ENCODE assay signal across 1 cellular context in the genomic region with DNA sequence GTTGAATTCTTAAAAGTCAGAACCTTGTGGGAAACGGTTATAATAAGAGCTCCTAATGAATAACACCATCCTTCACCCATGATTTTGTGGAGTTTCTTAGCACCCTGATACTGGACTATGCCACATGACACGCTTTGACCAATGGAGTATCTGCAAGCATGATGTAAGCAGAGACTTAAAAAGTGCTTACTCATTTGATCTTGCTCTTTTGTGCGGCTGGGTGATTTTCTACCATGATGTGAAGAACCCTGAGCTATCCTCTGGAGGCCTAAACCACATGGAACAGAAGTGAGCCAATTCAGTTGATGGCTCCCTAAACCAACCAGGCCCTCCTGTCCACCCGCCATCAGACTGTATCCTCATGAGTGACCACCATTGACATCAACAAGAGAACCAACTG.
TF ChIP-seq lines count a peak whose summit lies in the region.

No MANE protein-coding gene starts in this region.

TF ChIP-seq in K562, 482 proteins besides CTCF, POLR2A, EP300 and RAD21 (continued from another document):
- TF ChIP-seq ZNF316 (IDR thresholded peaks at IDR 0.05) (peak; percentile 97), RAD51 (IDR thresholded peaks at IDR 0.05; ENCODE audit: borderline replicate concordance, low read depth) (peak; percentile 83), MECOM (CRISPR knock-in tag; IDR thresholded peaks at IDR 0.05) (no peak), SRSF3 (IDR thresholded peaks at IDR 0.05; ENCODE audit: insufficient read depth, low read length) (no peak), NFE2L1 (tag; IDR thresholded peaks at IDR 0.05; ENCODE audit: borderline replicate concordance, low read depth) (peak; percentile 55; the same call in 1 of the 2 replicates), ZNF436 (CRISPR knock-in tag; IDR thresholded peaks at IDR 0.05) (no peak), MAFF (IDR thresholded peaks at IDR 0.05; ENCODE audit: low read length) (peak; percentile 60; the same call in 1 of the 2 replicates), ETV1 (tag; conservative IDR thresholded peaks at IDR 0.05; ENCODE audit: low read depth) (no peak), TAF7 (tag; IDR thresholded peaks at IDR 0.05) (peak; percentile 92), KDM4B (IDR thresholded peaks at IDR 0.05; ENCODE audit: borderline replicate concordance in 2 of 2, low read depth in 1 of 2) (no peak), GTF2B (IDR thresholded peaks at IDR 0.05; ENCODE audit: extremely low read depth, insufficient read length) (no peak), RFX5 (IDR thresholded peaks at IDR 0.05; ENCODE audit: low read depth, low read length) (no peak), ELF1 (tag; IDR thresholded peaks at IDR 0.05) (0 out of 2 replicates have a peak, but pooled peaks have one; percentile 23), TAF9B (IDR thresholded peaks at IDR 0.05; ENCODE audit: partially characterized antibody) (peak; percentile 54), MEIS2 (IDR thresholded peaks at IDR 0.05; ENCODE audit: partially characterized antibody) (no peak), MXD1 (CRISPR knock-in tag; IDR thresholded peaks at IDR 0.05; ENCODE audit: borderline replicate concordance, poor library complexity, severe bottlenecking) (no peak), HNRNPLL (IDR thresholded peaks at IDR 0.05; ENCODE audit: low read depth, low read length, poor library complexity, severe bottlenecking) (no peak), CBFA2T2 (conservative IDR thresholded peaks at IDR 0.05) (0 out of 2 replicates have a peak, but pooled peaks have one; percentile 4), TBP (optimal IDR thresholded peaks at IDR 0.05; ENCODE audit: low read depth, low read length) (peak; percentile 65), ZNF584 (CRISPR knock-in tag; IDR thresholded peaks at IDR 0.05; ENCODE audit: low read depth) (no peak), MYBL2 (IDR thresholded peaks at IDR 0.05; ENCODE audit: low read depth) (peak; percentile 56; the same call in 1 of the 2 replicates), MYBL2 (CRISPR knock-in tag; IDR thresholded peaks at IDR 0.05; ENCODE audit: borderline replicate concordance) (no peak), NR2C1 (IDR thresholded peaks at IDR 0.05) (no peak), NR2C1 (tag; IDR thresholded peaks at IDR 0.05) (0 out of 2 replicates have a peak, but pooled peaks have one; percentile 27)
- TF ChIP-seq, protein P1, sequence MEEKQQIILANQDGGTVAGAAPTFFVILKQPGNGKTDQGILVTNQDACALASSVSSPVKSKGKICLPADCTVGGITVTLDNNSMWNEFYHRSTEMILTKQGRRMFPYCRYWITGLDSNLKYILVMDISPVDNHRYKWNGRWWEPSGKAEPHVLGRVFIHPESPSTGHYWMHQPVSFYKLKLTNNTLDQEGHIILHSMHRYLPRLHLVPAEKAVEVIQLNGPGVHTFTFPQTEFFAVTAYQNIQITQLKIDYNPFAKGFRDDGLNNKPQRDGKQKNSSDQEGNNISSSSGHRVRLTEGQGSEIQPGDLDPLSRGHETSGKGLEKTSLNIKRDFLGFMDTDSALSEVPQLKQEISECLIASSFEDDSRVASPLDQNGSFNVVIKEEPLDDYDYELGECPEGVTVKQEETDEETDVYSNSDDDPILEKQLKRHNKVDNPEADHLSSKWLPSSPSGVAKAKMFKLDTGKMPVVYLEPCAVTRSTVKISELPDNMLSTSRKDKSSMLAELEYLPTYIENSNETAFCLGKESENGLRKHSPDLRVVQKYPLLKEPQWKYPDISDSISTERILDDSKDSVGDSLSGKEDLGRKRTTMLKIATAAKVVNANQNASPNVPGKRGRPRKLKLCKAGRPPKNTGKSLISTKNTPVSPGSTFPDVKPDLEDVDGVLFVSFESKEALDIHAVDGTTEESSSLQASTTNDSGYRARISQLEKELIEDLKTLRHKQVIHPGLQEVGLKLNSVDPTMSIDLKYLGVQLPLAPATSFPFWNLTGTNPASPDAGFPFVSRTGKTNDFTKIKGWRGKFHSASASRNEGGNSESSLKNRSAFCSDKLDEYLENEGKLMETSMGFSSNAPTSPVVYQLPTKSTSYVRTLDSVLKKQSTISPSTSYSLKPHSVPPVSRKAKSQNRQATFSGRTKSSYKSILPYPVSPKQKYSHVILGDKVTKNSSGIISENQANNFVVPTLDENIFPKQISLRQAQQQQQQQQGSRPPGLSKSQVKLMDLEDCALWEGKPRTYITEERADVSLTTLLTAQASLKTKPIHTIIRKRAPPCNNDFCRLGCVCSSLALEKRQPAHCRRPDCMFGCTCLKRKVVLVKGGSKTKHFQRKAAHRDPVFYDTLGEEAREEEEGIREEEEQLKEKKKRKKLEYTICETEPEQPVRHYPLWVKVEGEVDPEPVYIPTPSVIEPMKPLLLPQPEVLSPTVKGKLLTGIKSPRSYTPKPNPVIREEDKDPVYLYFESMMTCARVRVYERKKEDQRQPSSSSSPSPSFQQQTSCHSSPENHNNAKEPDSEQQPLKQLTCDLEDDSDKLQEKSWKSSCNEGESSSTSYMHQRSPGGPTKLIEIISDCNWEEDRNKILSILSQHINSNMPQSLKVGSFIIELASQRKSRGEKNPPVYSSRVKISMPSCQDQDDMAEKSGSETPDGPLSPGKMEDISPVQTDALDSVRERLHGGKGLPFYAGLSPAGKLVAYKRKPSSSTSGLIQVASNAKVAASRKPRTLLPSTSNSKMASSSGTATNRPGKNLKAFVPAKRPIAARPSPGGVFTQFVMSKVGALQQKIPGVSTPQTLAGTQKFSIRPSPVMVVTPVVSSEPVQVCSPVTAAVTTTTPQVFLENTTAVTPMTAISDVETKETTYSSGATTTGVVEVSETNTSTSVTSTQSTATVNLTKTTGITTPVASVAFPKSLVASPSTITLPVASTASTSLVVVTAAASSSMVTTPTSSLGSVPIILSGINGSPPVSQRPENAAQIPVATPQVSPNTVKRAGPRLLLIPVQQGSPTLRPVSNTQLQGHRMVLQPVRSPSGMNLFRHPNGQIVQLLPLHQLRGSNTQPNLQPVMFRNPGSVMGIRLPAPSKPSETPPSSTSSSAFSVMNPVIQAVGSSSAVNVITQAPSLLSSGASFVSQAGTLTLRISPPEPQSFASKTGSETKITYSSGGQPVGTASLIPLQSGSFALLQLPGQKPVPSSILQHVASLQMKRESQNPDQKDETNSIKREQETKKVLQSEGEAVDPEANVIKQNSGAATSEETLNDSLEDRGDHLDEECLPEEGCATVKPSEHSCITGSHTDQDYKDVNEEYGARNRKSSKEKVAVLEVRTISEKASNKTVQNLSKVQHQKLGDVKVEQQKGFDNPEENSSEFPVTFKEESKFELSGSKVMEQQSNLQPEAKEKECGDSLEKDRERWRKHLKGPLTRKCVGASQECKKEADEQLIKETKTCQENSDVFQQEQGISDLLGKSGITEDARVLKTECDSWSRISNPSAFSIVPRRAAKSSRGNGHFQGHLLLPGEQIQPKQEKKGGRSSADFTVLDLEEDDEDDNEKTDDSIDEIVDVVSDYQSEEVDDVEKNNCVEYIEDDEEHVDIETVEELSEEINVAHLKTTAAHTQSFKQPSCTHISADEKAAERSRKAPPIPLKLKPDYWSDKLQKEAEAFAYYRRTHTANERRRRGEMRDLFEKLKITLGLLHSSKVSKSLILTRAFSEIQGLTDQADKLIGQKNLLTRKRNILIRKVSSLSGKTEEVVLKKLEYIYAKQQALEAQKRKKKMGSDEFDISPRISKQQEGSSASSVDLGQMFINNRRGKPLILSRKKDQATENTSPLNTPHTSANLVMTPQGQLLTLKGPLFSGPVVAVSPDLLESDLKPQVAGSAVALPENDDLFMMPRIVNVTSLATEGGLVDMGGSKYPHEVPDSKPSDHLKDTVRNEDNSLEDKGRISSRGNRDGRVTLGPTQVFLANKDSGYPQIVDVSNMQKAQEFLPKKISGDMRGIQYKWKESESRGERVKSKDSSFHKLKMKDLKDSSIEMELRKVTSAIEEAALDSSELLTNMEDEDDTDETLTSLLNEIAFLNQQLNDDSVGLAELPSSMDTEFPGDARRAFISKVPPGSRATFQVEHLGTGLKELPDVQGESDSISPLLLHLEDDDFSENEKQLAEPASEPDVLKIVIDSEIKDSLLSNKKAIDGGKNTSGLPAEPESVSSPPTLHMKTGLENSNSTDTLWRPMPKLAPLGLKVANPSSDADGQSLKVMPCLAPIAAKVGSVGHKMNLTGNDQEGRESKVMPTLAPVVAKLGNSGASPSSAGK (IDR thresholded peaks at IDR 0.05): peak; percentile 65
- TF ChIP-seq, protein P2, sequence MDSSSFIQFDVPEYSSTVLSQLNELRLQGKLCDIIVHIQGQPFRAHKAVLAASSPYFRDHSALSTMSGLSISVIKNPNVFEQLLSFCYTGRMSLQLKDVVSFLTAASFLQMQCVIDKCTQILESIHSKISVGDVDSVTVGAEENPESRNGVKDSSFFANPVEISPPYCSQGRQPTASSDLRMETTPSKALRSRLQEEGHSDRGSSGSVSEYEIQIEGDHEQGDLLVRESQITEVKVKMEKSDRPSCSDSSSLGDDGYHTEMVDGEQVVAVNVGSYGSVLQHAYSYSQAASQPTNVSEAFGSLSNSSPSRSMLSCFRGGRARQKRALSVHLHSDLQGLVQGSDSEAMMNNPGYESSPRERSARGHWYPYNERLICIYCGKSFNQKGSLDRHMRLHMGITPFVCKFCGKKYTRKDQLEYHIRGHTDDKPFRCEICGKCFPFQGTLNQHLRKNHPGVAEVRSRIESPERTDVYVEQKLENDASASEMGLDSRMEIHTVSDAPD (CRISPR knock-in tag; IDR thresholded peaks at IDR 0.05): no peak
- TF ChIP-seq, protein P3, sequence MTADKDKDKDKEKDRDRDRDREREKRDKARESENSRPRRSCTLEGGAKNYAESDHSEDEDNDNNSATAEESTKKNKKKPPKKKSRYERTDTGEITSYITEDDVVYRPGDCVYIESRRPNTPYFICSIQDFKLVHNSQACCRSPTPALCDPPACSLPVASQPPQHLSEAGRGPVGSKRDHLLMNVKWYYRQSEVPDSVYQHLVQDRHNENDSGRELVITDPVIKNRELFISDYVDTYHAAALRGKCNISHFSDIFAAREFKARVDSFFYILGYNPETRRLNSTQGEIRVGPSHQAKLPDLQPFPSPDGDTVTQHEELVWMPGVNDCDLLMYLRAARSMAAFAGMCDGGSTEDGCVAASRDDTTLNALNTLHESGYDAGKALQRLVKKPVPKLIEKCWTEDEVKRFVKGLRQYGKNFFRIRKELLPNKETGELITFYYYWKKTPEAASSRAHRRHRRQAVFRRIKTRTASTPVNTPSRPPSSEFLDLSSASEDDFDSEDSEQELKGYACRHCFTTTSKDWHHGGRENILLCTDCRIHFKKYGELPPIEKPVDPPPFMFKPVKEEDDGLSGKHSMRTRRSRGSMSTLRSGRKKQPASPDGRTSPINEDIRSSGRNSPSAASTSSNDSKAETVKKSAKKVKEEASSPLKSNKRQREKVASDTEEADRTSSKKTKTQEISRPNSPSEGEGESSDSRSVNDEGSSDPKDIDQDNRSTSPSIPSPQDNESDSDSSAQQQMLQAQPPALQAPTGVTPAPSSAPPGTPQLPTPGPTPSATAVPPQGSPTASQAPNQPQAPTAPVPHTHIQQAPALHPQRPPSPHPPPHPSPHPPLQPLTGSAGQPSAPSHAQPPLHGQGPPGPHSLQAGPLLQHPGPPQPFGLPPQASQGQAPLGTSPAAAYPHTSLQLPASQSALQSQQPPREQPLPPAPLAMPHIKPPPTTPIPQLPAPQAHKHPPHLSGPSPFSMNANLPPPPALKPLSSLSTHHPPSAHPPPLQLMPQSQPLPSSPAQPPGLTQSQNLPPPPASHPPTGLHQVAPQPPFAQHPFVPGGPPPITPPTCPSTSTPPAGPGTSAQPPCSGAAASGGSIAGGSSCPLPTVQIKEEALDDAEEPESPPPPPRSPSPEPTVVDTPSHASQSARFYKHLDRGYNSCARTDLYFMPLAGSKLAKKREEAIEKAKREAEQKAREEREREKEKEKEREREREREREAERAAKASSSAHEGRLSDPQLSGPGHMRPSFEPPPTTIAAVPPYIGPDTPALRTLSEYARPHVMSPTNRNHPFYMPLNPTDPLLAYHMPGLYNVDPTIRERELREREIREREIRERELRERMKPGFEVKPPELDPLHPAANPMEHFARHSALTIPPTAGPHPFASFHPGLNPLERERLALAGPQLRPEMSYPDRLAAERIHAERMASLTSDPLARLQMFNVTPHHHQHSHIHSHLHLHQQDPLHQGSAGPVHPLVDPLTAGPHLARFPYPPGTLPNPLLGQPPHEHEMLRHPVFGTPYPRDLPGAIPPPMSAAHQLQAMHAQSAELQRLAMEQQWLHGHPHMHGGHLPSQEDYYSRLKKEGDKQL (CRISPR knock-in tag; IDR thresholded peaks at IDR 0.05; ENCODE audit: borderline replicate concordance): no peak
